1 cellular context compared by ENCODE assay signal in genomic region chr5:134024811-134025210, GRCh38.
TF ChIP-seq lines count a peak whose summit lies in the region.

No MANE protein-coding gene starts in this region.

TF ChIP-seq in H1, 55 proteins besides CTCF, POLR2A, EP300 and RAD21:
- no peak for TF ChIP-seq HDAC6 (IDR thresholded peaks at IDR 0.05; ENCODE audit: low read depth, low read length)
- no peak for TF ChIP-seq KDM1A (IDR thresholded peaks at IDR 0.05; ENCODE audit: borderline replicate concordance, low read length)
- TF ChIP-seq PHF8 (conservative IDR thresholded peaks at IDR 0.05; ENCODE audit: low read depth, low read length), result no peak
